Comparison of ENCODE assay signal across 1 cellular context in genomic region chr6:149349279-149349678, GRCh38. TPM values are rescaled to one million over a fixed set of nuclear protein-coding genes. Genes with fewer than 3 reads are reported as not detected.
"Had no signal": no experiment of that assay in that cellular context is flagged by ENCODE, and none has a peak within 500 bp of the region (broad histone marks: within the 10 kb centered on the region; RNA-seq: fewer than 3 reads in every experiment).

No MANE protein-coding gene starts in this region.

RNA-seq across cellular contexts. Expression of gene SUMO4, which starts 50.8 kb away (rescaled TPM):
- polyA plus RNA-seq: adipose tissue had no signal
